ENCODE assay signal across 23 cellular contexts in genomic region chr7:71727347-71727746, GRCh38.
DNase-seq lines count a peak whose midpoint lies in the region; ATAC-seq, FAIRE-seq and TF ChIP-seq lines count a peak whose summit lies in the region.
"Had no signal": no experiment of that assay in that cellular context is flagged by ENCODE, and none has a peak within 500 bp of the region (broad histone marks: within the 10 kb centered on the region; RNA-seq: fewer than 3 reads in every experiment).

No MANE protein-coding gene starts in this region.

- no peaks in the 10 kb centered on the region for H3K9me3 ChIP-seq in right cardiac atrium (ENCODE audit: control insufficient read depth, low read length)
- no peaks in the 10 kb centered on the region for H3K9me3 ChIP-seq in H1 (ENCODE audit: insufficient read depth in 2 of 2, low read depth in 1 of 2, low read length in 1 of 2)
- peaks cover 0 to 6% (median 2%) of the 10 kb centered on the region in 8 donors for H3K9me3 ChIP-seq in spleen
- H3K9me3 ChIP-seq in mucosa of descending colon, result no peaks in the 10 kb centered on the region
- H3K9me3 ChIP-seq: BE2C, Caco-2 had no signal

- H4K20me1 ChIP-seq in H1 (replicated peaks in 1 of 2; ENCODE audit: control insufficient read depth in 1 of 2, insufficient read depth in 2 of 2, low read length in 2 of 2), result no peaks in the 10 kb centered on the region
- H4K20me1 ChIP-seq: BLaER1 had no signal

- H2BK15ac ChIP-seq in H1 (ENCODE audit: low read length) (no peak overlapping the region), mesendoderm (replicated peaks; ENCODE audit: low read depth) (no peak overlapping the region)

- TF ChIP-seq EP300 in H1 (IDR thresholded peaks at IDR 0.05; ENCODE audit: borderline replicate concordance in 1 of 2, low read depth in 2 of 2, low read length in 2 of 2), result no peak

- H2BK20ac ChIP-seq in H1 (ENCODE audit: low read length), result no peak overlapping the region

- no peak overlapping the region for H2BK120ac ChIP-seq in H1 (replicated peaks; ENCODE audit: low read depth, low read length)
- H2BK120ac ChIP-seq in mesendoderm (ENCODE audit: low read depth, low read length), result no peak overlapping the region

- no peaks in the 10 kb centered on the region for H3K36me3 ChIP-seq in H1 (ENCODE audit: control insufficient read depth in 2 of 4, insufficient read depth in 4 of 4, low read length in 3 of 4)
- no peaks in the 10 kb centered on the region for H3K36me3 ChIP-seq in mesendoderm (ENCODE audit: control insufficient read depth, insufficient read depth, low read length)
- no peaks in the 10 kb centered on the region for H3K36me3 ChIP-seq in spleen
- H3K36me3 ChIP-seq in mucosa of descending colon (ENCODE audit: low read depth), result no peaks in the 10 kb centered on the region
- H3K36me3 ChIP-seq: BE2C, BLaER1 had no signal

- H3K79me1 ChIP-seq in H1 (ENCODE audit: low read depth, low read length) (no peaks in the 10 kb centered on the region), mesendoderm (ENCODE audit: low read length) (no peaks in the 10 kb centered on the region)

- H2AK5ac ChIP-seq in H1 (ENCODE audit: low read depth, low read length), result no peak overlapping the region
- peak overlapping the region; percentile 29 for H2AK5ac ChIP-seq in mesendoderm (ENCODE audit: low read length)

- H3K4me1 ChIP-seq in right cardiac atrium (ENCODE audit: control insufficient read depth, insufficient read depth, low read length) (no peaks in the 10 kb centered on the region), H1 (replicated peaks in 1 of 4; ENCODE audit: control insufficient read depth in 3 of 4, insufficient read depth in 4 of 4, low read length in 3 of 4) (peaks cover 0 to 3% (median under 1%) of the 10 kb centered on the region in 4 experiments; a peak in 3 of 7 replicates), mesendoderm (ENCODE audit: control insufficient read depth, low read depth, low read length) (peaks cover 6% of the 10 kb centered on the region), spleen (no peaks in the 10 kb centered on the region), mucosa of descending colon (ENCODE audit: low read depth) (no peaks in the 10 kb centered on the region)
- H3K4me1 ChIP-seq: BE2C, BLaER1, Caco-2 had no signal

- H3K18ac ChIP-seq in H1 (ENCODE audit: extremely low read depth, low read length) (no peak overlapping the region), mesendoderm (ENCODE audit: low read length) (no peak overlapping the region)

- peaks cover 1% of the 10 kb centered on the region; the same call in 1 of the 2 replicates for H3K23me2 ChIP-seq in H1 (ENCODE audit: low read depth, low read length)

- H3K4me3 ChIP-seq in right cardiac atrium (ENCODE audit: low read length), result no peak overlapping the region
- H3K4me3 ChIP-seq in H1 (ENCODE audit: extremely low read depth in 1 of 4, insufficient read depth in 2 of 4, low read depth in 3 of 4, low read length in 4 of 4), result no peak overlapping the region
- H3K4me3 ChIP-seq in mesendoderm (ENCODE audit: low read length), result no peak overlapping the region
- no peak overlapping the region for H3K4me3 ChIP-seq in spleen
- no peak overlapping the region for H3K4me3 ChIP-seq in mucosa of descending colon
- H3K4me3 ChIP-seq: BLaER1 had no signal

- H4K5ac ChIP-seq in H1 (ENCODE audit: insufficient read length, low read depth, low read length), result no peak overlapping the region
- H4K5ac ChIP-seq in mesendoderm (ENCODE audit: low read length), result no peak overlapping the region

- peak; percentile 49 for ATAC-seq in Right ventricle myocardium superior (ENCODE audit: poor library complexity)
- no peak for ATAC-seq in right cardiac atrium
- no peak for ATAC-seq in GM21360 (IDR thresholded peaks at IDR 0.05; ENCODE audit: unreplicated experiment)
- no peak for ATAC-seq in mucosa of descending colon

- CTCF ChIA-PET in H1 (lab: Charles Lee; ENCODE audit: partially characterized antibody), result interaction anchor here (2.2 kb wide), 1 partner anchor 9 kb away, joined by 10 read pairs; no protein-coding TSS in a partner anchor

- TF ChIP-seq CTCF in H1 (IDR thresholded peaks at IDR 0.05; ENCODE audit: control extremely low read depth in 1 of 3, insufficient read depth in 1 of 3, low read depth in 1 of 3, low read length in 3 of 3) (no peak), spleen (IDR thresholded peaks at IDR 0.05 in 8 of 11, conservative IDR thresholded peaks at IDR 0.05 in 3 of 11) (no peak), mucosa of descending colon (IDR thresholded peaks at IDR 0.05) (no peak)

- FAIRE-seq in H1 (lab: Jason Lieb, UNC), result no peak
- FAIRE-seq: A204.1, D721Med, G401.6, GM12891, GM19239 had no signal

- H3K56ac ChIP-seq in H1 (replicated peaks; ENCODE audit: insufficient read length, low read depth, low read length), result no peak overlapping the region
- H3K56ac ChIP-seq in mesendoderm (ENCODE audit: low read length), result no peak overlapping the region

- no peak for TF ChIP-seq RAD21 in H1 (IDR thresholded peaks at IDR 0.05 in 1 of 2, conservative IDR thresholded peaks at IDR 0.05 in 1 of 2; ENCODE audit: low read depth in 2 of 2, low read length in 2 of 2)

- H3K4ac ChIP-seq in H1 (replicated peaks; ENCODE audit: insufficient read length, low read depth, low read length) (no peak overlapping the region), mesendoderm (ENCODE audit: low read depth, low read length) (no peak overlapping the region)

- H2AFZ ChIP-seq in H1 (ENCODE audit: low read length), result no peak overlapping the region

- H3K27me3 ChIP-seq in right cardiac atrium (ENCODE audit: control insufficient read depth, insufficient read depth), result no peaks in the 10 kb centered on the region
- H3K27me3 ChIP-seq in H1 (replicated peaks in 1 of 4; ENCODE audit: control insufficient read depth in 3 of 4, extremely low read depth in 1 of 4, insufficient read depth in 3 of 4, low read length in 3 of 4), result no peaks in the 10 kb centered on the region
- no peaks in the 10 kb centered on the region for H3K27me3 ChIP-seq in mesendoderm (ENCODE audit: insufficient read depth, low read length, poor library complexity)
- peaks cover 0 to 6% (median 0%) of the 10 kb centered on the region in 7 donors for H3K27me3 ChIP-seq in spleen (replicated peaks in 1 of 7)
- H3K27me3 ChIP-seq: BE2C, BLaER1 had no signal

- POLR2A ChIA-PET in H1 (lab: Charles Lee; ENCODE audit: partially characterized antibody), result interaction anchor here (0.7 kb wide), 1 partner anchor 879 kb away, joined by 3 read pairs; no protein-coding TSS in a partner anchor

- H2BK5ac ChIP-seq in H1 (ENCODE audit: low read depth, low read length) (no peak overlapping the region), mesendoderm (ENCODE audit: low read length) (no peak overlapping the region)

- H3K9ac ChIP-seq in H1 (replicated peaks in 1 of 4; ENCODE audit: extremely low read depth in 1 of 4, low read depth in 3 of 4, low read length in 3 of 4), result no peak overlapping the region
- no peak overlapping the region for H3K9ac ChIP-seq in mesendoderm (ENCODE audit: low read length)
- H3K9ac ChIP-seq: BLaER1 had no signal

- H3K27ac ChIP-seq in right cardiac atrium (ENCODE audit: low read length) (no peak overlapping the region), H1 (ENCODE audit: low read depth, low read length) (no peak overlapping the region), mesendoderm (ENCODE audit: low read depth, low read length) (no peak overlapping the region), spleen (no peak overlapping the region)
- H3K27ac ChIP-seq: BLaER1 had no signal

- TF ChIP-seq POLR2A in H1 (IDR thresholded peaks at IDR 0.05; ENCODE audit: control extremely low read depth in 1 of 2, low read depth in 2 of 2, low read length in 2 of 2), result no peak
- no peak for TF ChIP-seq POLR2A in spleen (IDR thresholded peaks at IDR 0.05)

- no peak overlapping the region for H4K8ac ChIP-seq in H1 (ENCODE audit: extremely low read depth, insufficient read depth, low read length)
- H4K8ac ChIP-seq in mesendoderm (ENCODE audit: low read depth, low read length), result no peak overlapping the region

- no peak overlapping the region for H2BK12ac ChIP-seq in H1 (ENCODE audit: low read depth, low read length)

- H3K14ac ChIP-seq in H1 (ENCODE audit: insufficient read length), result no peak overlapping the region

- intact Hi-C loops in Right ventricle myocardium superior (cut with DNase I), result no loop called here
- intact Hi-C loops in right cardiac atrium (cut with DNase I), result no loop called here
- intact Hi-C loops in spleen (cut with DNase I; ENCODE audit: low total_unique reads), result no loop called here
- intact Hi-C loops in mucosa of descending colon (cut with DNase I, micrococcal nuclease), result no loop called here

- WGBS in right cardiac atrium, result 74% methylated on average over 1 of the region's 1 CpG
- WGBS in H1 (ENCODE audit: extremely low coverage in 1 of 2, insufficient coverage in 1 of 2, insufficient read length in 1 of 2, insufficient replicate concordance in 2 of 2, low coverage in 1 of 2, low lambda C conversion rate in 2 of 2, missing lambda C conversion rate in 1 of 2), 2 experiments, result 92% methylated on average over 1 of the region's 1 CpG; no CpG with 5 or more reads in 1 of the 2 experiments
- no CpG with 5 or more reads among the region's 1 CpG for WGBS in mesendoderm (ENCODE audit: extremely low coverage, insufficient coverage, low lambda C conversion rate)
- 73 to 93% (median 81%) methylated on average over 1 of the region's 1 CpG for WGBS in spleen, 5 donors

- no peak for DNase-seq in Right ventricle myocardium superior
- DNase-seq in right cardiac atrium, result no peak
- DNase-seq in H1 (ENCODE audit: low read depth in 1 of 2, low spot score in 2 of 2), result no peak
- no peak for DNase-seq in mesendoderm
- peak; percentile 22 for DNase-seq in spleen
- no peak for DNase-seq in mucosa of descending colon
- DNase-seq: 8988T; ACHN; BE2C; C1 segment of cervical spinal cord; Caco-2; Calu3; CD4-positive, alpha-beta memory T cell; CD4-positive, CD25-positive, alpha-beta regulatory T cell; DMS79 treated with DMSO at 0.1 percent for 48 hours; GF-D8 had no signal

- H3K23ac ChIP-seq in H1 (ENCODE audit: insufficient read length) (no peak overlapping the region), mesendoderm (ENCODE audit: low read length) (no peak overlapping the region)

- peak overlapping the region; percentile 61 for H4K91ac ChIP-seq in H1 (replicated peaks; ENCODE audit: insufficient read length, low read length)

- no peaks in the 10 kb centered on the region for H3K79me2 ChIP-seq in H1 (ENCODE audit: control insufficient read depth in 1 of 2, insufficient read depth in 2 of 2, low read length in 2 of 2)
- H3K79me2 ChIP-seq in mesendoderm (ENCODE audit: control insufficient read depth, insufficient read depth, low read length), result no peaks in the 10 kb centered on the region

- H3K4me2 ChIP-seq in H1 (ENCODE audit: insufficient read depth in 1 of 2, low read depth in 2 of 2, low read length in 2 of 2), result no peak overlapping the region
- no peak overlapping the region for H3K4me2 ChIP-seq in mesendoderm (ENCODE audit: low read length)
- H3K4me2 ChIP-seq: BLaER1 had no signal

TF ChIP-seq in H1, 55 proteins besides CTCF, POLR2A, EP300 and RAD21:
- TF ChIP-seq PHF8 (conservative IDR thresholded peaks at IDR 0.05; ENCODE audit: low read depth, low read length) (no peak), CHD2 (IDR thresholded peaks at IDR 0.05; ENCODE audit: low read length) (no peak), KDM1A (IDR thresholded peaks at IDR 0.05; ENCODE audit: borderline replicate concordance, low read length) (no peak), POU5F1 (IDR thresholded peaks at IDR 0.05; ENCODE audit: low read depth, low read length) (no peak), TEAD4 (IDR thresholded peaks at IDR 0.05; ENCODE audit: low read depth, low read length) (no peak)
TF ChIP-seq in H1: peak in this region for 0.
